ENCODE assay signal across 13 cellular contexts in genomic region chr14:102655154-102655553, GRCh38.
DNase-seq lines count a peak whose midpoint lies in the region; ATAC-seq, FAIRE-seq and TF ChIP-seq lines count a peak whose summit lies in the region.
"Had no signal": no experiment of that assay in that cellular context is flagged by ENCODE, and none has a peak within 500 bp of the region (broad histone marks: within the 10 kb centered on the region; RNA-seq: fewer than 3 reads in every experiment).

No MANE protein-coding gene starts in this region.

- peak; percentile 7 for DNase-seq in DMS53 (lab: John Stamatoyannopoulos, UW)
- DNase-seq in DMS53 treated with DMSO at 0.1 percent for 48 hours (lab: John Stamatoyannopoulos, UW; ENCODE audit: unreplicated experiment): no peak
- peak; percentile 66 for DNase-seq in astrocyte (ENCODE audit: low read depth)
- no peak for DNase-seq in keratinocyte (ENCODE audit: low read depth, low spot score)
- DNase-seq in urothelium cell line (ENCODE audit: low spot score): peak; percentile 29
- DNase-seq in DMS153 treated with DMSO at 0.1 percent for 48 hours (lab: John Stamatoyannopoulos, UW; ENCODE audit: unreplicated experiment): no peak
- DNase-seq in RPMI8226: no peak
- DNase-seq: activated B cell treated with CpG ODN at 0.5 μM for 24 hours, Kasumi-1, SHP77 treated with DMSO at 0.1 percent for 48 hours had no signal

- H3K27ac ChIP-seq in astrocyte (ENCODE audit: low read depth, low read length) (no peak overlapping the region), keratinocyte (ENCODE audit: control insufficient read depth, insufficient read depth, low read length) (peak overlapping the region; percentile 22)
- H3K27ac ChIP-seq: 22Rv1 had no signal

- dilution Hi-C loops in keratinocyte (cut with MboI; ENCODE audit: extremely low pct_ligation_motif_present, low sequenced_read_pairs): no loop called here

- H4K20me1 ChIP-seq in astrocyte (ENCODE audit: insufficient read depth, low read length) (peaks cover 57% of the 10 kb centered on the region), keratinocyte (ENCODE audit: control insufficient read depth, extremely low read depth, insufficient read depth, low read length) (peaks cover 2% of the 10 kb centered on the region)

- H3K36me3 ChIP-seq in astrocyte (ENCODE audit: insufficient read depth, low read length) (no peaks in the 10 kb centered on the region), keratinocyte (ENCODE audit: control insufficient read depth in 2 of 2, extremely low read depth in 1 of 2, insufficient read depth in 2 of 2, low read length in 2 of 2) (no peaks in the 10 kb centered on the region)

- H3K4me1 Mint-ChIP-seq in astrocyte (ENCODE audit: low read depth, unreplicated experiment): peaks cover 16% of the 10 kb centered on the region

- peak overlapping the region; percentile 67 for H3K27ac Mint-ChIP-seq in astrocyte (ENCODE audit: unreplicated experiment)
- H3K27ac Mint-ChIP-seq: activated B cell treated with CpG ODN at 0.5 μM for 24 hours had no signal

- H3K27me3 Mint-ChIP-seq in astrocyte (ENCODE audit: low read depth, unreplicated experiment): no peaks in the 10 kb centered on the region
- H3K27me3 Mint-ChIP-seq: activated B cell treated with CpG ODN at 0.5 μM for 24 hours had no signal

- no peak for ATAC-seq in HG03521 (IDR thresholded peaks at IDR 0.05; ENCODE audit: unreplicated experiment)

- H3K27me3 ChIP-seq in astrocyte (ENCODE audit: insufficient read depth, low read length): no peaks in the 10 kb centered on the region
- H3K27me3 ChIP-seq in keratinocyte (ENCODE audit: control insufficient read depth, extremely low read depth, insufficient read depth, low read length): no peaks in the 10 kb centered on the region

- no peaks in the 10 kb centered on the region for H3K9me3 Mint-ChIP-seq in astrocyte (ENCODE audit: unreplicated experiment)

- peak overlapping the region; percentile 58 for H3K4me2 ChIP-seq in astrocyte (ENCODE audit: low read length)
- H3K4me2 ChIP-seq in keratinocyte (ENCODE audit: control insufficient read depth, extremely low read depth, insufficient read depth, low read depth, low read length): peak overlapping the region; percentile 82

- H3K36me3 Mint-ChIP-seq in astrocyte (ENCODE audit: low read depth, unreplicated experiment): no peaks in the 10 kb centered on the region

- H3K79me2 ChIP-seq in astrocyte (ENCODE audit: insufficient read depth, low read length) (peaks cover 86% of the 10 kb centered on the region), keratinocyte (ENCODE audit: control insufficient read depth, insufficient read depth, low read length) (peaks cover 80% of the 10 kb centered on the region)

- H2AFZ ChIP-seq in astrocyte (ENCODE audit: low read depth, low read length) (no peak overlapping the region), keratinocyte (ENCODE audit: control insufficient read depth, low read length) (no peak overlapping the region)

- H3K9me1 ChIP-seq in keratinocyte (ENCODE audit: control insufficient read depth, extremely low read depth, insufficient read depth, low read length): no peaks in the 10 kb centered on the region

- H3K4me3 Mint-ChIP-seq in astrocyte (ENCODE audit: unreplicated experiment): no peak overlapping the region
- H3K4me3 Mint-ChIP-seq: activated B cell treated with CpG ODN at 0.5 μM for 24 hours had no signal

- TF ChIP-seq CTCF in astrocyte (IDR thresholded peaks at IDR 0.05; ENCODE audit: insufficient read depth, low read depth, low read length) (no peak), keratinocyte (optimal IDR thresholded peaks at IDR 0.05 in 1 of 3, IDR thresholded peaks at IDR 0.05 in 1 of 3, conservative IDR thresholded peaks at IDR 0.05 in 1 of 3; ENCODE audit: extremely low read depth in 1 of 3, insufficient read depth in 2 of 3, low read length in 3 of 3) (no peak)

- H3K9me3 ChIP-seq in astrocyte (ENCODE audit: insufficient read depth, low read depth, low read length) (no peaks in the 10 kb centered on the region), keratinocyte (ENCODE audit: control insufficient read depth, low read depth, low read length) (no peaks in the 10 kb centered on the region)

- H3K4me3 ChIP-seq in astrocyte (ENCODE audit: insufficient read depth, low read depth, low read length): peak overlapping the region; percentile 2
- peak overlapping the region in 1 of 3 experiments; percentile 45 for H3K4me3 ChIP-seq in keratinocyte (ENCODE audit: control insufficient read depth in 2 of 3, extremely low read depth in 1 of 3, insufficient read depth in 2 of 3, low read depth in 1 of 3, low read length in 3 of 3)

- no peak overlapping the region for H3K9ac ChIP-seq in astrocyte (ENCODE audit: low read length)
- H3K9ac ChIP-seq in keratinocyte (ENCODE audit: control insufficient read depth, extremely low read depth, insufficient read depth, low read length): peak overlapping the region; percentile 10

- H3K4me1 ChIP-seq in astrocyte (ENCODE audit: insufficient read depth, low read length) (peaks cover 13% of the 10 kb centered on the region), keratinocyte (ENCODE audit: control insufficient read depth, extremely low read depth, insufficient read depth, low read length) (peaks cover 28% of the 10 kb centered on the region)

- FAIRE-seq in astrocyte (lab: Jason Lieb, UNC): peak; percentile 9
- peak; percentile 74 for FAIRE-seq in keratinocyte (lab: Jason Lieb, UNC)
- no peak for FAIRE-seq in urothelium cell line (lab: Jason Lieb, UNC)
- FAIRE-seq: colon had no signal

Comparison
In these comparisons a context has a peak if more than half of its experiments do, and no peak if none do; other contexts are left out.
1. DNase-seq: peak in DMS53 (single experiment), astrocyte (single experiment) and urothelium cell line (single experiment); none in DMS53 treated with DMSO at 0.1 percent for 48 hours (single experiment), keratinocyte (single experiment), DMS153 treated with DMSO at 0.1 percent for 48 hours (single experiment) and RPMI8226 (single experiment).